Comparison of ENCODE assay signal across 20 cellular contexts in the genomic region with DNA sequence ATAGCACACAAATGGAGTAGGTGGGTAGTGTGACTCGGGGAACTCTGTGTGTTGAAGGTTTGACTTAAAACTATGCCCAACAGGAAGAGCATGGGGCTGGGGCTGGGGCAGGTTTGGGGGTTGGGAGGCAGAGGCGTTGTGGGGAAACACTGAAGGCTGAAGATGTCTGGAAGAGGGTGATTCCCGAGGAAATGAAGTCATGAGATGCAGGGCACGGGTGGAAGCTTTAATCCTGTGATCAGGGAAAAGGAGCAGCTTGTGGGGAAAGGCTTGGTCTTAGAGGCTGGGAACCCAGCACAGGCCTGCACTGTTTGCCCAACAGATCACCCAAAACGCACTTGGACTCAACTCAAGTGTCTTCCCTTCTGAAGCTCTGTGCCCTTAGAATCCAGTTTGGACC. TPM values are rescaled to one million over a fixed set of nuclear protein-coding genes. Genes with fewer than 3 reads are reported as not detected.
DNase-seq lines count a peak whose midpoint lies in the region; ATAC-seq, FAIRE-seq and TF ChIP-seq lines count a peak whose summit lies in the region.
"Had no signal": no experiment of that assay in that cellular context is flagged by ENCODE, and none has a peak within 500 bp of the region (broad histone marks: within the 10 kb centered on the region; RNA-seq: fewer than 3 reads in every experiment).

No MANE protein-coding gene starts in this region.

- H3K9me2 ChIP-seq in GM23248 (ENCODE audit: insufficient read depth) = no peaks in the 10 kb centered on the region

- H3K27ac Mint-ChIP-seq in activated T-helper 17 cell treated with anti-CD3 and anti-CD28 coated beads, Interleukin-2, amount 50 U/mL, for 72 hours = peak overlapping the region; percentile 94

- POLR2A ChIA-PET in endothelial cell of umbilical vein (lab: Charles Lee) (interaction anchor here (0.5 to 2.9 kb wide), 2 partner anchors 25 to 27 kb away, joined by 4 to 8 read pairs; a partner anchor contains a TSS), HEK293T (lab: Yijun Ruan, JAX) (no interaction called here)

- ATAC-seq in activated T-helper 17 cell treated with anti-CD3 and anti-CD28 coated beads, Interleukin-2, amount 50 U/mL, for 72 hours (replicated peaks) = no peak
- ATAC-seq: SK-N-SH treated with all-trans-retinoic acid at 6 μM for 48 hours had no signal

- H3K4me1 Mint-ChIP-seq in activated T-helper 17 cell treated with anti-CD3 and anti-CD28 coated beads, Interleukin-2, amount 50 U/mL, for 72 hours = peaks cover 22% of the 10 kb centered on the region

- no peak overlapping the region for H3K4me3 Mint-ChIP-seq in activated T-helper 17 cell treated with anti-CD3 and anti-CD28 coated beads, Interleukin-2, amount 50 U/mL, for 72 hours

- DNase-seq in GM23248 (no peak), endothelial cell of umbilical vein (ENCODE audit: low read depth, low spot score) (peak; percentile 61), smooth muscle cell (lab: John Stamatoyannopoulos, UW; ENCODE audit: unreplicated experiment) (no peak), SK-N-DZ (ENCODE audit: low spot score) (no peak), GM13977 (ENCODE audit: low spot score) (no peak), HEK293T (ENCODE audit: extremely low spot score) (no peak)
- no peak for DNase-seq in stimulated activated CD4-positive, alpha-beta T cell treated with anti-CD3 and anti-CD28 coated beads, Interleukin-4, amount 100 ng/mL, for 24 hours
- DNase-seq: DMS 273 treated with DMSO at 0.1 percent for 48 hours, GDM1, KG1, NCI-H1436, NCI-H2029 treated with DMSO at 0.1 percent for 48 hours, NCI-H510A treated with DMSO at 0.1 percent for 48 hours, Right ventricle myocardium superior had no signal

- H3K4me3 ChIP-seq in GM23248 = no peak overlapping the region
- no peak overlapping the region for H3K4me3 ChIP-seq in endothelial cell of umbilical vein (replicated peaks in 1 of 3; ENCODE audit: insufficient read depth in 1 of 3, low read depth in 1 of 3, low read length in 3 of 3)
- H3K4me3 ChIP-seq in smooth muscle cell = no peak overlapping the region
- H3K4me3 ChIP-seq: HAP-1 had no signal

- no peak overlapping the region for H3K9ac ChIP-seq in GM23248
- no peak overlapping the region for H3K9ac ChIP-seq in endothelial cell of umbilical vein (replicated peaks; ENCODE audit: extremely low read depth, insufficient read depth, low read length)
- H3K9ac ChIP-seq in smooth muscle cell (ENCODE audit: low read depth) = no peak overlapping the region

- no peaks in the 10 kb centered on the region for H3K36me3 Mint-ChIP-seq in activated T-helper 17 cell treated with anti-CD3 and anti-CD28 coated beads, Interleukin-2, amount 50 U/mL, for 72 hours (ENCODE audit: low read depth)

- CTCF ChIA-PET in endothelial cell of umbilical vein (lab: Charles Lee) (interaction anchor here (1.2 to 2.5 kb wide), 6 partner anchors 11 to 459 kb away, joined by 3 to 7 read pairs (median 6); a partner anchor contains a TSS), HEK293T (lab: Yijun Ruan, JAX) (no interaction called here)

- FAIRE-seq in endothelial cell of umbilical vein (lab: Jason Lieb, UNC) = no peak
- FAIRE-seq: GM12891, RCC 7860 had no signal

- H3K27me3 Mint-ChIP-seq in activated T-helper 17 cell treated with anti-CD3 and anti-CD28 coated beads, Interleukin-2, amount 50 U/mL, for 72 hours = no peaks in the 10 kb centered on the region

- BruUV-seq in endothelial cell of umbilical vein (replicated peaks; lab: Mats Ljungman, UMichigan) = no TSS peak

- H3K4me2 ChIP-seq in GM23248 (ENCODE audit: unreplicated experiment) (peak overlapping the region; percentile 75), endothelial cell of umbilical vein (ENCODE audit: insufficient read depth, low read length) (no peak overlapping the region), smooth muscle cell (peak overlapping the region; percentile 34)

- no peaks in the 10 kb centered on the region for H4K20me1 ChIP-seq in GM23248 (ENCODE audit: insufficient read depth)
- no peaks in the 10 kb centered on the region for H4K20me1 ChIP-seq in endothelial cell of umbilical vein (replicated peaks; ENCODE audit: control insufficient read depth, extremely low read depth, insufficient read depth, low read length)
- no peaks in the 10 kb centered on the region for H4K20me1 ChIP-seq in smooth muscle cell (ENCODE audit: low read depth)

- H3K36me3 ChIP-seq in GM23248 (ENCODE audit: low read depth) (no peaks in the 10 kb centered on the region), endothelial cell of umbilical vein (ENCODE audit: control insufficient read depth in 2 of 2, extremely low read depth in 1 of 2, insufficient read depth in 2 of 2, low read length in 2 of 2) (no peaks in the 10 kb centered on the region), smooth muscle cell (ENCODE audit: low read depth) (no peaks in the 10 kb centered on the region)
- H3K36me3 ChIP-seq: HAP-1 had no signal

- dilution Hi-C loops in endothelial cell of umbilical vein (cut with MboI; ENCODE audit: extremely low pct_ligation_motif_present, low sequenced_read_pairs) = loop anchor here (25.0 kb wide), 1 partner anchor 163 kb away; no protein-coding TSS in a partner anchor

- H2AFZ ChIP-seq in GM23248 (no peak overlapping the region), endothelial cell of umbilical vein (ENCODE audit: low read depth, low read length) (peak overlapping the region; percentile 16), smooth muscle cell (ENCODE audit: low read depth) (no peak overlapping the region)

- no peaks in the 10 kb centered on the region for H3K9me1 ChIP-seq in endothelial cell of umbilical vein (replicated peaks; ENCODE audit: control insufficient read depth, extremely low read depth, insufficient read depth, low read length)

- intact Hi-C loops in endothelial cell of umbilical vein (cut with micrococcal nuclease) = no loop called here

- no peaks in the 10 kb centered on the region for H3K27me3 ChIP-seq in GM23248 (replicated peaks; ENCODE audit: insufficient read depth)
- H3K27me3 ChIP-seq in endothelial cell of umbilical vein (ENCODE audit: control insufficient read depth in 2 of 2, insufficient read depth in 2 of 2, low read length in 2 of 2) = no peaks in the 10 kb centered on the region
- no peaks in the 10 kb centered on the region for H3K27me3 ChIP-seq in smooth muscle cell (ENCODE audit: low read depth)

- in situ Hi-C loops in GM23248 (cut with MboI) = loop anchor here (5.0 to 25.0 kb wide), 3 partner anchors 158 to 688 kb away; no protein-coding TSS in a partner anchor
- in situ Hi-C loops in GM13977 (cut with MboI; ENCODE audit: low pct_unique_long_range_greater_than_20kb, low sequenced_read_pairs, unreplicated experiment) = loop anchor here (25.0 kb wide), 2 partner anchors 313 to 463 kb away; a partner anchor contains a TSS

- no peaks in the 10 kb centered on the region for H3K79me2 ChIP-seq in GM23248 (ENCODE audit: insufficient read depth)
- H3K79me2 ChIP-seq in endothelial cell of umbilical vein (ENCODE audit: control insufficient read depth, insufficient read depth, low read length) = no peaks in the 10 kb centered on the region
- H3K79me2 ChIP-seq in smooth muscle cell (ENCODE audit: low read depth) = no peaks in the 10 kb centered on the region

- WGBS in GM23248 (ENCODE audit: low coverage in 1 of 2, low lambda C conversion rate in 2 of 2, missing lambda C conversion rate in 2 of 2), 2 experiments = 47 to 54% methylated on average over 5 of the region's 5 CpGs
- WGBS in smooth muscle cell (ENCODE audit: low lambda C conversion rate) = 57% methylated on average over 5 of the region's 5 CpGs

- TF ChIP-seq POLR2A in endothelial cell of umbilical vein (IDR thresholded peaks at IDR 0.05; ENCODE audit: low read depth, low read length) = no peak

- TF ChIP-seq CTCF in endothelial cell of umbilical vein (IDR thresholded peaks at IDR 0.05; ENCODE audit: extremely low read depth in 1 of 2, insufficient read depth in 1 of 2, low read depth in 1 of 2, low read length in 2 of 2) (no peak), smooth muscle cell (IDR thresholded peaks at IDR 0.05; ENCODE audit: borderline replicate concordance, insufficient read depth, poor library complexity, severe bottlenecking) (no peak), GM13977 (IDR thresholded peaks at IDR 0.05; ENCODE audit: extremely low read depth, insufficient read depth, missing control alignments) (no peak)

- no peaks in the 10 kb centered on the region for H3K9me3 ChIP-seq in GM23248 (ENCODE audit: low read depth)
- H3K9me3 ChIP-seq in endothelial cell of umbilical vein (replicated peaks; ENCODE audit: control insufficient read depth, insufficient read depth, low read length) = peaks cover 2% of the 10 kb centered on the region
- no peaks in the 10 kb centered on the region for H3K9me3 ChIP-seq in smooth muscle cell (replicated peaks; ENCODE audit: low read depth)
- H3K9me3 ChIP-seq: HAP-1 had no signal

- peaks cover 50% of the 10 kb centered on the region for H3F3A ChIP-seq in GM23248 (ENCODE audit: insufficient read depth)
- H3F3A ChIP-seq in smooth muscle cell (ENCODE audit: low read depth) = peaks cover 32% of the 10 kb centered on the region

- H3K27ac ChIP-seq in GM23248 (no peak overlapping the region), endothelial cell of umbilical vein (ENCODE audit: insufficient read depth, low read depth, low read length) (peak overlapping the region; percentile 96), smooth muscle cell (ENCODE audit: low read depth) (peak overlapping the region; percentile 77)
- H3K27ac ChIP-seq: C4-2B had no signal

- H3K4me1 ChIP-seq in GM23248 (ENCODE audit: insufficient read depth) (peaks cover 46% of the 10 kb centered on the region), endothelial cell of umbilical vein (ENCODE audit: control insufficient read depth, extremely low read depth, insufficient read depth, low read length) (peaks cover 38% of the 10 kb centered on the region), smooth muscle cell (ENCODE audit: low read depth) (peaks cover 18% of the 10 kb centered on the region)

- peaks cover 10% of the 10 kb centered on the region for H3K9me3 Mint-ChIP-seq in activated T-helper 17 cell treated with anti-CD3 and anti-CD28 coated beads, Interleukin-2, amount 50 U/mL, for 72 hours

RNA-seq across cellular contexts. Expression of a gene that starts 26.6 kb away (rescaled TPM):
- total RNA-seq in GM23248 (2014; rRNA removed; shearing (Covaris generic)) = 13.5 and 22.9 TPM in 2 replicates
- polyA plus RNA-seq in GM23248 (2016; fragmentation: Nextera tagmentation; extraction: Ambion mirVana) = 52.4 and 53.7 TPM in 2 replicates
- 10 to 100 TPM; 14.0 to 18.0 TPM for total RNA-seq in activated T-helper 17 cell treated with anti-CD3 and anti-CD28 coated beads, Interleukin-2, amount 50 U/mL, for 72 hours
- 10.7 and 14.3 TPM in 2 replicates for total RNA-seq in endothelial cell of umbilical vein
- polyA plus RNA-seq in endothelial cell of umbilical vein = 9.0 and 11.4 TPM in 2 replicates
- polyA plus RNA-seq in endothelial cell of umbilical vein (2011; cell fraction: cytosol; rRNA removed) = 9.5 and 11.5 TPM in 2 replicates
- polyA plus RNA-seq in endothelial cell of umbilical vein (2011; cell fraction: nucleus; rRNA removed) = 7.0 and 7.9 TPM in 2 replicates
- 8.8 and 12.0 TPM in 2 replicates for polyA plus RNA-seq in endothelial cell of umbilical vein (2012)
- 10.8 and 13.0 TPM in 2 replicates for polyA minus RNA-seq in endothelial cell of umbilical vein
- 1.3 TPM for polyA minus RNA-seq in endothelial cell of umbilical vein (2011; cell fraction: cytosol; rRNA and poly(A)+ RNA removed)
- 15.4 and 17.1 TPM in 2 replicates for polyA minus RNA-seq in endothelial cell of umbilical vein (2011; cell fraction: nucleus; rRNA and poly(A)+ RNA removed)
- total RNA-seq in smooth muscle cell = 19.4 and 37.7 TPM in 2 replicates
- 30.3 and 34.6 TPM in 2 replicates for polyA plus RNA-seq in smooth muscle cell
- 6.8 and 7.5 TPM in 2 replicates for polyA plus RNA-seq in SK-N-DZ (2014; cell fraction: cytosol; rRNA removed)
- 2.8 and 3.4 TPM in 2 replicates for polyA plus RNA-seq in SK-N-DZ (2014; cell fraction: nucleus; rRNA removed)
